In the genomic region with DNA sequence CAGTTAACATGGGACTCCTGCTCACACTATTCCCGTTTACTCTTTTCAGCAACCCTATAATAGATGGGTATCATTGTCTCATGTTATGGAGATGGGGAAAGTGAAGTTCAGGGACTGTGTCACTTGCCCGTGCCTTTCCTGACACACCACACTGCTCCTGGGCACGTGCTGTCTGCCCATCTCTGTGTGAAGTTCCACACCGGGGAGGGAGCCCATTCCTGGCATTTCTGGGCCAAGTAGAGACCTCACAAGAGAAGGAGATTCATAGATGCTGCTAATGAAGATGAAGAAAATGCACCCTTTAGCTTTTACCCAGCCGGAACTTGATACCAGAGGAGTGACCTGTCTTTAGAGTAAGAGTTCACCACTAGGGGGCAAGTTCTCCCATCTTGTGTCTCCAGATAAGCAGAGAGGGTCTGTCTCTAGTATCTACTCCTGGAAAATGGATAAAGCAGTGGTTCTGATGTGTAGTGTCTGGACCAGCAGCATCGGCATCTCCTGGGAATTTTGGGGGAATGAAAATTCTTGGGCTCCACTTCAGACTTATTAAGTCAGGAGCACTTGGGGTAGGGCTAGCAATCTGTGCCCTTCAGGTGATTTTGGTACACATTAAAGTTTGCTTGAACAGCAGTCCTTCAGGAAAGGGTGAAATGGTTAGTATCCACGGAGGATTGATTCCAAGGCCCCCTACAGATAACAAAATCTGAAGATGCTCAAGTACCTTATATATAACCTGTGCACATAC, we compare ENCODE assay signal across 8 cellular contexts. TPM values are rescaled to one million over a fixed set of nuclear protein-coding genes. Genes with fewer than 3 reads are reported as not detected.
DNase-seq lines count a peak whose midpoint lies in the region; ATAC-seq and TF ChIP-seq lines count a peak whose summit lies in the region.

No MANE protein-coding gene starts in this region.

- peaks cover 11% of the 10 kb centered on the region for H3F3A ChIP-seq in neural progenitor cell (ENCODE audit: low read depth)

- no peaks in the 10 kb centered on the region for H3K9me3 Mint-ChIP-seq in activated CD4-positive, alpha-beta T cell treated with anti-CD3 and anti-CD28 coated beads, Interleukin-2, amount 10 ng/mL, durations not matched to agents 24 days and 14 days
- no peaks in the 10 kb centered on the region for H3K9me3 Mint-ChIP-seq in neural progenitor cell

- H3K9me3 ChIP-seq in neural progenitor cell (ENCODE audit: low read depth): no peaks in the 10 kb centered on the region

- H3K4me3 Mint-ChIP-seq in activated CD4-positive, alpha-beta T cell treated with anti-CD3 and anti-CD28 coated beads, Interleukin-2, amount 10 ng/mL, durations not matched to agents 24 days and 14 days: peak overlapping the region; percentile 78
- peak overlapping the region; percentile 66 for H3K4me3 Mint-ChIP-seq in neural progenitor cell

- no peak overlapping the region for H3K9ac ChIP-seq in neural progenitor cell

- no peak overlapping the region for H2AFZ ChIP-seq in neural progenitor cell (replicated peaks)

- H3K4me3 ChIP-seq in fibroblast of mammary gland (ENCODE audit: control insufficient read depth, low read depth, low read length): no peak overlapping the region
- H3K4me3 ChIP-seq in neural progenitor cell: no peak overlapping the region

- H3K36me3 Mint-ChIP-seq in activated CD4-positive, alpha-beta T cell treated with anti-CD3 and anti-CD28 coated beads, Interleukin-2, amount 10 ng/mL, durations not matched to agents 24 days and 14 days (ENCODE audit: low read depth): peaks cover 15% of the 10 kb centered on the region
- H3K36me3 Mint-ChIP-seq in neural progenitor cell: no peaks in the 10 kb centered on the region

- H3K79me2 ChIP-seq in neural progenitor cell (ENCODE audit: low read depth): peaks cover 32% of the 10 kb centered on the region

- peak overlapping the region; percentile 59 for H3K27ac Mint-ChIP-seq in activated CD4-positive, alpha-beta T cell treated with anti-CD3 and anti-CD28 coated beads, Interleukin-2, amount 10 ng/mL, durations not matched to agents 24 days and 14 days
- no peak overlapping the region for H3K27ac Mint-ChIP-seq in neural progenitor cell

- peaks cover 6% of the 10 kb centered on the region for H4K20me1 ChIP-seq in neural progenitor cell (ENCODE audit: low read depth)

- H3K36me3 ChIP-seq in neural progenitor cell: no peaks in the 10 kb centered on the region

- peaks cover 26% of the 10 kb centered on the region for H3K4me1 Mint-ChIP-seq in activated CD4-positive, alpha-beta T cell treated with anti-CD3 and anti-CD28 coated beads, Interleukin-2, amount 10 ng/mL, durations not matched to agents 24 days and 14 days
- peaks cover 29% of the 10 kb centered on the region for H3K4me1 Mint-ChIP-seq in neural progenitor cell

- H3K27me3 Mint-ChIP-seq in activated CD4-positive, alpha-beta T cell treated with anti-CD3 and anti-CD28 coated beads, Interleukin-2, amount 10 ng/mL, durations not matched to agents 24 days and 14 days: no peaks in the 10 kb centered on the region
- H3K27me3 Mint-ChIP-seq in neural progenitor cell (ENCODE audit: insufficient read depth, low read depth): peaks cover 5% of the 10 kb centered on the region

- H3K27me3 ChIP-seq in neural progenitor cell: no peaks in the 10 kb centered on the region

- H3K27ac ChIP-seq in neural progenitor cell: no peak overlapping the region

- no peak overlapping the region for H3K4me2 ChIP-seq in neural progenitor cell

- H3K4me1 ChIP-seq in neural progenitor cell: peaks cover 16% of the 10 kb centered on the region

- ATAC-seq in HG03378 (IDR thresholded peaks at IDR 0.05; ENCODE audit: unreplicated experiment) (peak; percentile 65), GM19452 (IDR thresholded peaks at IDR 0.05; ENCODE audit: unreplicated experiment) (no peak)

- DNase-seq in DMS 273 (lab: John Stamatoyannopoulos, UW; ENCODE audit: unreplicated experiment): peak; percentile 93
- peak; percentile 45 for DNase-seq in GM19238 (ENCODE audit: insufficient read length, low spot score)
- peak; percentile 54 for DNase-seq in NCI-H446 treated with DMSO at 0.1 percent for 48 hours (lab: John Stamatoyannopoulos, UW)
- peak; percentile 82 for DNase-seq in activated CD4-positive, alpha-beta T cell treated with anti-CD3 and anti-CD28 coated beads, Interleukin-2, amount 10 ng/mL, durations not matched to agents 24 days and 14 days
- peak; percentile 64 for DNase-seq in fibroblast of mammary gland (ENCODE audit: low read depth)
- peak; percentile 83 for DNase-seq in neural progenitor cell (ENCODE audit: low spot score)

- intact Hi-C loops in activated CD4-positive, alpha-beta T cell treated with anti-CD3 and anti-CD28 coated beads, Interleukin-2, amount 10 ng/mL, durations not matched to agents 24 days and 14 days (cut with micrococcal nuclease): loop anchor here (1.0 to 10.0 kb wide), 6 partner anchors 66 to 1247 kb away; a partner anchor contains a TSS

- TF ChIP-seq CTCF in fibroblast of mammary gland (conservative IDR thresholded peaks at IDR 0.05; ENCODE audit: control insufficient read depth, insufficient read depth, low read depth, low read length) (peak; percentile 76), neural progenitor cell (IDR thresholded peaks at IDR 0.05) (peak; percentile 79)

RNA-seq across cellular contexts. Expression of a gene that starts 2.0 kb away (rescaled TPM):
- total RNA-seq in activated CD4-positive, alpha-beta T cell treated with anti-CD3 and anti-CD28 coated beads, Interleukin-2, amount 10 ng/mL, durations not matched to agents 24 days and 14 days: 92.6 and 97.9 TPM in 2 replicates
- total RNA-seq in neural progenitor cell (ENCODE audit: low replicate concordance): 56.0 and 67.7 TPM in 2 replicates
